Comparison of ENCODE assay signal across 17 cellular contexts in the genomic region with DNA sequence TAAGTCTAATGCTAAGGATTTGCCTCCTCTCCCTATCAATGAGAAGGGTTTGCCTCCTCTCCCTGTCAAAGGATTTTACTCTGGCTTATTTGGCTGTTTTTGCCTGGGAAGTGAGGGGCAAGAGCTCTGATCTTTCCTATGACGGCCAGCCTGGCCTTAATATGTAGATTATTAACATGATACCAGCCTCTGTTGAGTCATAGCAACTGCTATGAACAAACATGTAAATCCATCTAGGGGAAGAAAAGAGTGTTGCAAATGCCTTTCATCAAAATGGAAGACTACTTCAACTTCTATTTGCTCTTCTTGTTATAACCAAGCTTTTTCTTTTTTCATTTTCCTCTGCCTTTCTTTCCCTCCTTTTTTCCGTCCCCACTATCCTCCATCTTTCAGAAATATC.
"Had no signal": no experiment of that assay in that cellular context is flagged by ENCODE, and none has a peak within 500 bp of the region (broad histone marks: within the 10 kb centered on the region; RNA-seq: fewer than 3 reads in every experiment).

No MANE protein-coding gene starts in this region.

- H3K4me3 Mint-ChIP-seq: activated B cell treated with CpG ODN at 0.5 μM for 24 hours; activated CD4-positive, alpha-beta T cell treated with anti-CD3 and anti-CD28 coated beads, Interleukin-2, amount 10 ng/mL, durations not matched to agents 7 days and 5 days; endodermal cell; memory B cell; nephron had no signal

- H3K27ac Mint-ChIP-seq: activated B cell treated with CpG ODN at 0.5 μM for 24 hours; activated CD4-positive, alpha-beta T cell treated with anti-CD3 and anti-CD28 coated beads, Interleukin-2, amount 10 ng/mL, durations not matched to agents 7 days and 5 days; endodermal cell; memory B cell; nephron had no signal

- H3K9me3 Mint-ChIP-seq: activated B cell treated with CpG ODN at 0.5 μM for 24 hours; activated CD4-positive, alpha-beta T cell treated with anti-CD3 and anti-CD28 coated beads, Interleukin-2, amount 10 ng/mL, durations not matched to agents 7 days and 5 days; activated naive CD4-positive, alpha-beta T cell treated with anti-CD3 and anti-CD28 coated beads, Interleukin-2, amount 50 U/mL, for 72 hours; endodermal cell; memory B cell; nephron had no signal

- H3K27me3 Mint-ChIP-seq: activated B cell treated with CpG ODN at 0.5 μM for 24 hours; activated CD4-positive, alpha-beta T cell treated with anti-CD3 and anti-CD28 coated beads, Interleukin-2, amount 10 ng/mL, durations not matched to agents 7 days and 5 days; memory B cell had no signal

- H3K27me3 ChIP-seq: brain microvascular endothelial cell, left lung, testis had no signal

- H3K36me3 Mint-ChIP-seq: activated naive CD4-positive, alpha-beta T cell treated with anti-CD3 and anti-CD28 coated beads, Interleukin-2, amount 50 U/mL, for 72 hours had no signal

- H3K36me3 ChIP-seq: brain microvascular endothelial cell, left lung had no signal

- H3K4me3 ChIP-seq: left lung, testis had no signal

- DNase-seq: activated B cell treated with CpG ODN at 0.5 μM for 24 hours; activated CD4-positive, alpha-beta T cell treated with anti-CD3 and anti-CD28 coated beads, Interleukin-2, amount 10 ng/mL, durations not matched to agents 7 days and 5 days; amygdala; brain microvascular endothelial cell; dermis blood vessel endothelial cell; endodermal cell; head of caudate nucleus; islet precursor cell; left lung; stimulated activated CD4-positive, alpha-beta T cell treated with anti-CD3 and anti-CD28 coated beads, Interleukin-4, amount 100 ng/mL, for 1 hour; stimulated activated CD8-positive, alpha-beta memory T cell treated with anti-CD3 and anti-CD28 coated beads, Interleukin-4, amount 100 ng/mL, for 48 hours; stimulated activated naive CD8-positive, alpha-beta T cell treated with anti-CD3 and anti-CD28 coated beads, Interleukin-15, Interleukin-2, amounts not matched to agents 100 U/mL and 50 U/mL, for 24 hours; T-helper 2 cell; testis had no signal

- H3K4me1 ChIP-seq: left lung, testis had no signal

- H3K27ac ChIP-seq: brain microvascular endothelial cell, left lung, testis had no signal

- H3K9me3 ChIP-seq: left lung, testis had no signal
